Comparison of ENCODE assay signal across 8 cellular contexts in genomic region chr21:37564924-37565529, GRCh38.
DNase-seq lines count a peak whose midpoint lies in the region; ATAC-seq and TF ChIP-seq lines count a peak whose summit lies in the region.

No MANE protein-coding gene starts in this region.

- peaks cover 0 to 5% (median 0%) of the 10 kb centered on the region in 7 donors for H3K9me3 Mint-ChIP-seq in CD14-positive monocyte
- H3K9me3 Mint-ChIP-seq in memory B cell: no peaks in the 10 kb centered on the region

- H3K9me3 ChIP-seq in Loucy (ENCODE audit: insufficient read depth, low read depth, low read length): no peaks in the 10 kb centered on the region

- H3K27ac Mint-ChIP-seq in CD14-positive monocyte (peak overlapping the region; percentile 97 to 100 (median 99)), memory B cell (no peak overlapping the region)

- intact Hi-C loops in CD14-positive monocyte (cut with micrococcal nuclease): loop anchor here (2.0 to 10.0 kb wide), 5 partner anchors 100 to 300 kb away; partner anchors contain the start of genes DYRK1A (in 2 of the 2) and VPS26C (in 2 of the 2)

- ATAC-seq in memory B cell (ENCODE audit: low read depth): no peak
- no peak for ATAC-seq in GM21825 (IDR thresholded peaks at IDR 0.05; ENCODE audit: unreplicated experiment)
- no peak for ATAC-seq in HG02571 (IDR thresholded peaks at IDR 0.05; ENCODE audit: unreplicated experiment)

- H3K36me3 ChIP-seq in Loucy (ENCODE audit: insufficient read depth, low read length): no peaks in the 10 kb centered on the region

- H3K4me3 ChIP-seq in Loucy (ENCODE audit: low read length, poor library complexity, severe bottlenecking) (peak overlapping the region; percentile 81), astrocyte of the cerebellum (ENCODE audit: low read depth, low read length) (peak overlapping the region; percentile 59)

- H3K9ac ChIP-seq in Loucy (ENCODE audit: low read depth, low read length, poor library complexity, severe bottlenecking): peak overlapping the region; percentile 41

- H3F3A ChIP-seq in Loucy (ENCODE audit: low read depth): no peaks in the 10 kb centered on the region

- H3K36me3 Mint-ChIP-seq in CD14-positive monocyte: no peaks in the 10 kb centered on the region
- no peaks in the 10 kb centered on the region for H3K36me3 Mint-ChIP-seq in memory B cell

- in situ Hi-C loops in astrocyte of the cerebellum (cut with HindIII; ENCODE audit: low sequenced_read_pairs): no loop called here

- TF ChIP-seq CTCF in CD14-positive monocyte (IDR thresholded peaks at IDR 0.05): no peak
- TF ChIP-seq CTCF in Loucy (conservative IDR thresholded peaks at IDR 0.05; ENCODE audit: low read length): no peak
- no peak for TF ChIP-seq CTCF in astrocyte of the cerebellum (IDR thresholded peaks at IDR 0.05; ENCODE audit: low read depth, low read length, missing control alignments)

- H3K4me2 ChIP-seq in Loucy (ENCODE audit: low read depth, low read length, poor library complexity, severe bottlenecking): peak overlapping the region; percentile 89

- no peaks in the 10 kb centered on the region for H4K20me1 ChIP-seq in Loucy (ENCODE audit: insufficient read depth, low read length, poor library complexity, severe bottlenecking)

- peak overlapping the region; percentile 89 for H2AFZ ChIP-seq in Loucy (ENCODE audit: low read length)

- H3K4me1 Mint-ChIP-seq in CD14-positive monocyte (peaks cover 24% of the 10 kb centered on the region), memory B cell (peaks cover 14% of the 10 kb centered on the region)

- H3K9me2 ChIP-seq in Loucy (replicated peaks; ENCODE audit: low read depth, low read length): no peaks in the 10 kb centered on the region

- H3K27me3 ChIP-seq in Loucy (ENCODE audit: insufficient read depth, low read length, poor library complexity, severe bottlenecking): no peaks in the 10 kb centered on the region

- DNase-seq in CD14-positive monocyte (ENCODE audit: low spot score) (no peak), astrocyte of the cerebellum (ENCODE audit: low read depth) (no peak), memory B cell (ENCODE audit: low spot score in 2 of 2) (no peak), NCI-H1436 treated with DMSO at 0.1 percent for 48 hours (lab: John Stamatoyannopoulos, UW) (no peak), GOT3 (lab: John Stamatoyannopoulos, UW) (no peak)

- H3K4me3 Mint-ChIP-seq in CD14-positive monocyte (peak overlapping the region; percentile 95 to 96), memory B cell (peak overlapping the region; percentile 55)

- peaks cover 6% of the 10 kb centered on the region; the same call in 1 of the 2 replicates for H3K79me2 ChIP-seq in Loucy (ENCODE audit: insufficient read depth, low read length)

- peaks cover 20% of the 10 kb centered on the region for H3K4me1 ChIP-seq in Loucy (ENCODE audit: insufficient read depth, low read length, poor library complexity, severe bottlenecking)

- H3K27me3 Mint-ChIP-seq in CD14-positive monocyte (ENCODE audit: low read depth in 3 of 3) (peaks cover 0 to 6% (median 1%) of the 10 kb centered on the region in 3 donors), memory B cell (peaks cover under 1% of the 10 kb centered on the region)
